ENCODE assay signal across 1 cellular context in the genomic region with DNA sequence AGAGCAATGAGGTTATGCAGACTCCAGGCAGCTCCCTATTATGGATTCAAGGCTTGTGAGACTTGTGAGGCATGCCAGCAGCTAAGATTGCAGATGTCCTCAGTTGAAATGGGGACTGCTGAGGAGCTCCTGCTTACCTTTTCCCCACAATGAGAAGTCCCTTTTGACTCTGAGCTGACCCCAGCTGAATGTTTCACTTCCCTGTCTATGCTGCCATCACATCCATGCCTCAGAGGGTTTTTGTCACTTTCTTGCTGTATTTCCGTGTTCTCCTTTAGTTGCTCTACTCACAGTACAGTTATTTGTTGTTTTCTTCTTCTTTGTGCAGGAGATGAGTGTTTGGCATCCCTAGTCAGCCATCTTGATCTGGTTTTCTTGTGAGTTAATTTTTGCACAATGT.
TF ChIP-seq lines count a peak whose summit lies in the region.

No MANE protein-coding gene starts in this region.

TF ChIP-seq in GM12878, 131 proteins besides CTCF, POLR2A, EP300 and RAD21 (continued from another document):
- TF ChIP-seq, protein P1, sequence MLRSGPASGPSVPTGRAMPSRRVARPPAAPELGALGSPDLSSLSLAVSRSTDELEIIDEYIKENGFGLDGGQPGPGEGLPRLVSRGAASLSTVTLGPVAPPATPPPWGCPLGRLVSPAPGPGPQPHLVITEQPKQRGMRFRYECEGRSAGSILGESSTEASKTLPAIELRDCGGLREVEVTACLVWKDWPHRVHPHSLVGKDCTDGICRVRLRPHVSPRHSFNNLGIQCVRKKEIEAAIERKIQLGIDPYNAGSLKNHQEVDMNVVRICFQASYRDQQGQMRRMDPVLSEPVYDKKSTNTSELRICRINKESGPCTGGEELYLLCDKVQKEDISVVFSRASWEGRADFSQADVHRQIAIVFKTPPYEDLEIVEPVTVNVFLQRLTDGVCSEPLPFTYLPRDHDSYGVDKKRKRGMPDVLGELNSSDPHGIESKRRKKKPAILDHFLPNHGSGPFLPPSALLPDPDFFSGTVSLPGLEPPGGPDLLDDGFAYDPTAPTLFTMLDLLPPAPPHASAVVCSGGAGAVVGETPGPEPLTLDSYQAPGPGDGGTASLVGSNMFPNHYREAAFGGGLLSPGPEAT (IDR thresholded peaks at IDR 0.05; ENCODE audit: low read depth), result no peak
- TF ChIP-seq SPI1 (IDR thresholded peaks at IDR 0.05; ENCODE audit: borderline replicate concordance, insufficient read depth, low read depth, low read length) (peak; percentile 81), TARDBP (IDR thresholded peaks at IDR 0.05; ENCODE audit: borderline replicate concordance) (no peak)
